ENCODE assay signal across 13 cellular contexts in the genomic region with DNA sequence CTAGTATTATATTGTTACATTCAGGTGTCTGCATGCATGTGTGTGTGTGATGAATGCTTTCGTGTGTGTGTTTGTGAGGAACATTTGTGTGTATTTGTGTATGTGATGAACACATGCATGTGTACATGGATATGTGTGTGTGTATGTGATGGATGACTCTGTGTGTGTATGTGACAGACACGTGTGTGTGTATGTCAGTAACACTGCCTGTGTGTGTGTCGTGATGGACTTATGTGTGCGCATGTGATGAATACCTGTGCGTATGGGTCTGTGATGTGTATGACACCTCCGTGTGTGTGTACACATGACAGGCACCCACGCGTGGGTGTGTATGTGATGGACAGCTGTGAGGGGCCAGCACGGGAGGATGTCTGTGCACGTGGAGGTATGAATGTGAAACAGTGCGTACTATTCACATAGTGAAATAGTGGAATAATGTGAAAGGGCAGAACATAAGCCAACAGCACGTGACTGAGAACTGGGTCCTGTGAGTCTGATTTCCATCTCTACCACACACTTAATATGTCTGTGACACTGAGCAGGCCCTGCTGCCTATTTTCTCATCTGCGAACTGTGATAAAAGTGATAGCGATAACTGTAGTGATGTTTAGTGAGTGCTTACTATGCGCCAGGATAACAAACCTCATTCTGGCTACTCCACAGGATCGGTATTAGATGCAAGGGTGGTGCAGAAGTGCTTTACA. TPM values are rescaled to one million over a fixed set of nuclear protein-coding genes. Genes with fewer than 3 reads are reported as not detected.
"Had no signal": no experiment of that assay in that cellular context is flagged by ENCODE, and none has a peak within 500 bp of the region (broad histone marks: within the 10 kb centered on the region; RNA-seq: fewer than 3 reads in every experiment).

No MANE protein-coding gene starts in this region.

- H3K27me3 ChIP-seq: adrenal gland, thyroid gland, vagina had no signal

- DNase-seq: activated naive CD4-positive, alpha-beta T cell treated with anti-CD3 and anti-CD28 coated beads, Interleukin-2, amount 50 U/mL, for 16 hours; central memory CD4-positive, alpha-beta T cell; cortex of kidney; erythroblast; left ventricle myocardium superior; mesenchymal stem cell; SW 1271; thyroid gland had no signal

- H3K9me3 ChIP-seq: adrenal gland, thyroid gland, vagina had no signal

- H3K27ac ChIP-seq: adrenal gland, thyroid gland, vagina had no signal

- H3K4me1 ChIP-seq: adrenal gland, thyroid gland, vagina had no signal

- ATAC-seq: left ventricle myocardium superior, sciatic nerve had no signal

- H3K36me3 ChIP-seq: adrenal gland, thyroid gland, vagina had no signal

- H3K4me3 ChIP-seq: adrenal gland, thyroid gland, vagina had no signal

RNA-seq across cellular contexts. Expression of a gene that starts 41.8 kb away (rescaled TPM):
- total RNA-seq: kidney epithelial cell, pulmonary artery endothelial cell had no signal
